ENCODE assay signal across 11 cellular contexts in genomic region chr4:165612936-165613335, GRCh38.
A peak's percentile ranks its signal among the peaks of the same experiment; 100 is the strongest.
DNase-seq lines count a peak whose midpoint lies in the region; ATAC-seq and TF ChIP-seq lines count a peak whose summit lies in the region.
"Had no signal": no experiment of that assay in that cellular context is flagged by ENCODE, and none has a peak within 500 bp of the region (broad histone marks: within the 10 kb centered on the region; RNA-seq: fewer than 3 reads in every experiment).

No MANE protein-coding gene starts in this region.

- no peak overlapping the region for H3K4me3 ChIP-seq in H7 (ENCODE audit: insufficient read depth, low read depth, low read length)
- no peak overlapping the region for H3K4me3 ChIP-seq in neural progenitor cell
- H3K4me3 ChIP-seq in Karpas-422 (ENCODE audit: low read length), result no peak overlapping the region

- ATAC-seq in natural killer cell treated with Interleukin-12 subunit alpha and Interleukin-12 subunit beta and Interleukin-15 and Interleukin-18, amount 100 ng/mL, for 72 hours, result peak; percentile 53 to 73
- ATAC-seq in natural killer cell (no peak), HG03432 (IDR thresholded peaks at IDR 0.05; ENCODE audit: unreplicated experiment) (peak; percentile 96)

- peaks cover 58% of the 10 kb centered on the region for H3K4me1 ChIP-seq in neural progenitor cell
- no peaks in the 10 kb centered on the region for H3K4me1 ChIP-seq in Karpas-422 (ENCODE audit: low read length)

- H3K27me3 Mint-ChIP-seq in natural killer cell treated with Interleukin-12 subunit alpha and Interleukin-12 subunit beta and Interleukin-15 and Interleukin-18, amount 100 ng/mL, for 72 hours, result no peaks in the 10 kb centered on the region
- H3K27me3 Mint-ChIP-seq in natural killer cell (ENCODE audit: low read depth in 2 of 2) (no peaks in the 10 kb centered on the region), neural progenitor cell (ENCODE audit: insufficient read depth, low read depth) (no peaks in the 10 kb centered on the region)
- H3K27me3 Mint-ChIP-seq: activated naive CD8-positive, alpha-beta T cell treated with anti-CD3 and anti-CD28 coated beads, Interleukin-2, amount 10 ng/mL, durations not matched to agents 7 days and 5 days; progenitor cell of endocrine pancreas had no signal

- H3F3A ChIP-seq in neural progenitor cell (ENCODE audit: low read depth), result peaks cover 25% of the 10 kb centered on the region

- intact Hi-C loops in natural killer cell (cut with micrococcal nuclease), result no loop called here

- H3K9ac ChIP-seq in neural progenitor cell (no peak overlapping the region), Karpas-422 (ENCODE audit: low read length) (no peak overlapping the region)

- H3K27ac ChIP-seq in neural progenitor cell (no peak overlapping the region), Karpas-422 (ENCODE audit: low read length) (no peak overlapping the region)

- H3K9me3 Mint-ChIP-seq in natural killer cell treated with Interleukin-12 subunit alpha and Interleukin-12 subunit beta and Interleukin-15 and Interleukin-18, amount 100 ng/mL, for 72 hours, result peaks cover 21% of the 10 kb centered on the region
- H3K9me3 Mint-ChIP-seq in natural killer cell (peaks cover 8 to 13% of the 10 kb centered on the region in 2 donors), neural progenitor cell (peaks cover 14% of the 10 kb centered on the region)
- H3K9me3 Mint-ChIP-seq: activated naive CD8-positive, alpha-beta T cell treated with anti-CD3 and anti-CD28 coated beads, Interleukin-2, amount 10 ng/mL, durations not matched to agents 7 days and 5 days had no signal

- no peaks in the 10 kb centered on the region for H3K9me2 ChIP-seq in Karpas-422 (replicated peaks; ENCODE audit: insufficient read depth, low read length)

- H3K4me1 Mint-ChIP-seq in natural killer cell treated with Interleukin-12 subunit alpha and Interleukin-12 subunit beta and Interleukin-15 and Interleukin-18, amount 100 ng/mL, for 72 hours (ENCODE audit: low read depth in 2 of 2), result peaks cover 0 to 3% of the 10 kb centered on the region in 2 donors
- H3K4me1 Mint-ChIP-seq in natural killer cell (no peaks in the 10 kb centered on the region), neural progenitor cell (peaks cover 41% of the 10 kb centered on the region)

- DNase-seq in natural killer cell treated with Interleukin-12 subunit alpha and Interleukin-12 subunit beta and Interleukin-15 and Interleukin-18, amount 100 ng/mL, for 72 hours (ENCODE audit: low spot score), result no peak
- DNase-seq in natural killer cell, result no peak
- peak; percentile 2 for DNase-seq in H7
- DNase-seq in neural progenitor cell (ENCODE audit: low spot score), result no peak
- DNase-seq in cerebellar nuclear complex (lab: John Stamatoyannopoulos, UW), result no peak
- DNase-seq in amygdala (lab: John Stamatoyannopoulos, UW), result no peak
- DNase-seq in Karpas-422, result no peak
- DNase-seq: activated naive CD8-positive, alpha-beta T cell treated with anti-CD3 and anti-CD28 coated beads, Interleukin-2, amount 10 ng/mL, durations not matched to agents 7 days and 5 days; kidney glomerular epithelial cell had no signal

- no peak overlapping the region for H3K27ac Mint-ChIP-seq in natural killer cell treated with Interleukin-12 subunit alpha and Interleukin-12 subunit beta and Interleukin-15 and Interleukin-18, amount 100 ng/mL, for 72 hours
- H3K27ac Mint-ChIP-seq in natural killer cell (no peak overlapping the region), neural progenitor cell (no peak overlapping the region)
- H3K27ac Mint-ChIP-seq: activated naive CD8-positive, alpha-beta T cell treated with anti-CD3 and anti-CD28 coated beads, Interleukin-2, amount 10 ng/mL, durations not matched to agents 7 days and 5 days; progenitor cell of endocrine pancreas had no signal

- H3K4me2 ChIP-seq in neural progenitor cell, result peak overlapping the region; percentile 72
- no peak overlapping the region for H3K4me2 ChIP-seq in Karpas-422 (ENCODE audit: low read depth, low read length, poor library complexity, severe bottlenecking)

- TF ChIP-seq CTCF in natural killer cell (IDR thresholded peaks at IDR 0.05), result no peak
- no peak for TF ChIP-seq CTCF in neural progenitor cell (IDR thresholded peaks at IDR 0.05)

- H2AFZ ChIP-seq in neural progenitor cell (replicated peaks) (no peak overlapping the region), Karpas-422 (ENCODE audit: low read length) (no peak overlapping the region)

- H4K20me1 ChIP-seq in neural progenitor cell (ENCODE audit: low read depth) (no peaks in the 10 kb centered on the region), Karpas-422 (ENCODE audit: insufficient read depth, low read depth, low read length) (no peaks in the 10 kb centered on the region)

- H3K9me3 ChIP-seq in neural progenitor cell (ENCODE audit: low read depth) (no peaks in the 10 kb centered on the region), Karpas-422 (ENCODE audit: low read length) (no peaks in the 10 kb centered on the region)

- no peaks in the 10 kb centered on the region for H3K36me3 ChIP-seq in H7 (replicated peaks; ENCODE audit: control insufficient read depth, insufficient read depth, low read length)
- H3K36me3 ChIP-seq in neural progenitor cell, result no peaks in the 10 kb centered on the region
- no peaks in the 10 kb centered on the region for H3K36me3 ChIP-seq in Karpas-422 (ENCODE audit: insufficient read depth, low read length)

- no peak overlapping the region for H3K4me3 Mint-ChIP-seq in natural killer cell treated with Interleukin-12 subunit alpha and Interleukin-12 subunit beta and Interleukin-15 and Interleukin-18, amount 100 ng/mL, for 72 hours
- H3K4me3 Mint-ChIP-seq in natural killer cell (no peak overlapping the region), neural progenitor cell (no peak overlapping the region)
- H3K4me3 Mint-ChIP-seq: activated naive CD8-positive, alpha-beta T cell treated with anti-CD3 and anti-CD28 coated beads, Interleukin-2, amount 10 ng/mL, durations not matched to agents 7 days and 5 days had no signal

- no peaks in the 10 kb centered on the region for H3K36me3 Mint-ChIP-seq in natural killer cell treated with Interleukin-12 subunit alpha and Interleukin-12 subunit beta and Interleukin-15 and Interleukin-18, amount 100 ng/mL, for 72 hours
- H3K36me3 Mint-ChIP-seq in natural killer cell, result no peaks in the 10 kb centered on the region
- H3K36me3 Mint-ChIP-seq in neural progenitor cell, result no peaks in the 10 kb centered on the region
- H3K36me3 Mint-ChIP-seq: activated naive CD8-positive, alpha-beta T cell treated with anti-CD3 and anti-CD28 coated beads, Interleukin-2, amount 10 ng/mL, durations not matched to agents 7 days and 5 days had no signal

- H3K79me2 ChIP-seq in neural progenitor cell (ENCODE audit: low read depth) (no peaks in the 10 kb centered on the region), Karpas-422 (ENCODE audit: low read length) (no peaks in the 10 kb centered on the region)

- no peaks in the 10 kb centered on the region for H3K27me3 ChIP-seq in H7 (ENCODE audit: control insufficient read depth, insufficient read depth, low read length)
- H3K27me3 ChIP-seq in neural progenitor cell, result no peaks in the 10 kb centered on the region
- no peaks in the 10 kb centered on the region for H3K27me3 ChIP-seq in Karpas-422 (ENCODE audit: low read length)

Comparison
In these comparisons a context has a peak if more than half of its experiments do, and no peak if none do; other contexts are left out.
1. ATAC-seq: peak in natural killer cell treated with Interleukin-12 subunit alpha and Interleukin-12 subunit beta and Interleukin-15 and Interleukin-18, amount 100 ng/mL, for 72 hours (2 of 2) and HG03432 (single experiment); none in natural killer cell (0 of 3).